2 cellular contexts compared by ENCODE assay signal in the genomic region with DNA sequence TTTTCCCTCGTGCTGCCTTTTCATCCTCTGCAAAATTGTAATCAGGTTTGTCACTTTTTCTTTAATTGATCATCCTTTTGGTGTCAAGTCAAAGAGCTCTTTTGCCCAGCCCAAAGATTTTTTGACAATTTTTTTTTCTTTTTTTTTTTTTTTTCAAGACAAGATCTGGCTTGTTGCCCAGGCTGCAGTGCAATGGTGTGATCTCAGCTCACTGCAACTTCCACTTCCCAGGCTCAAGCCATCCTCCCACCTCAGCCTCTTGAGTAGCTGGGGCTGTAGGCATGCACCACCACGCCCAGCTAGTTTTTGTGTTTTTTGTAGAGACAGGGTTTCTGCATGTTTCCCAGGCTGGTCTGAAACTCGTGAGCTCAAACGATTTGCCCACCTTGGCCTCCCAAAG.
TF ChIP-seq lines count a peak whose summit lies in the region.

No MANE protein-coding gene starts in this region.

TF ChIP-seq in IMR-90, 13 proteins besides CTCF, POLR2A, EP300 and RAD21:
- TF ChIP-seq CEBPB (IDR thresholded peaks at IDR 0.05; ENCODE audit: low read depth, low read length) = no peak
- TF ChIP-seq MAZ (IDR thresholded peaks at IDR 0.05; ENCODE audit: borderline replicate concordance, low read depth, low read length) = no peak
- TF ChIP-seq, protein P1, sequence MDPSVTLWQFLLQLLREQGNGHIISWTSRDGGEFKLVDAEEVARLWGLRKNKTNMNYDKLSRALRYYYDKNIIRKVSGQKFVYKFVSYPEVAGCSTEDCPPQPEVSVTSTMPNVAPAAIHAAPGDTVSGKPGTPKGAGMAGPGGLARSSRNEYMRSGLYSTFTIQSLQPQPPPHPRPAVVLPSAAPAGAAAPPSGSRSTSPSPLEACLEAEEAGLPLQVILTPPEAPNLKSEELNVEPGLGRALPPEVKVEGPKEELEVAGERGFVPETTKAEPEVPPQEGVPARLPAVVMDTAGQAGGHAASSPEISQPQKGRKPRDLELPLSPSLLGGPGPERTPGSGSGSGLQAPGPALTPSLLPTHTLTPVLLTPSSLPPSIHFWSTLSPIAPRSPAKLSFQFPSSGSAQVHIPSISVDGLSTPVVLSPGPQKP (IDR thresholded peaks at IDR 0.05; ENCODE audit: borderline replicate concordance, low read depth, low read length) = no peak

TF ChIP-seq in WTC11, 78 proteins besides CTCF, POLR2A, EP300 and RAD21:
- TF ChIP-seq, protein P2, sequence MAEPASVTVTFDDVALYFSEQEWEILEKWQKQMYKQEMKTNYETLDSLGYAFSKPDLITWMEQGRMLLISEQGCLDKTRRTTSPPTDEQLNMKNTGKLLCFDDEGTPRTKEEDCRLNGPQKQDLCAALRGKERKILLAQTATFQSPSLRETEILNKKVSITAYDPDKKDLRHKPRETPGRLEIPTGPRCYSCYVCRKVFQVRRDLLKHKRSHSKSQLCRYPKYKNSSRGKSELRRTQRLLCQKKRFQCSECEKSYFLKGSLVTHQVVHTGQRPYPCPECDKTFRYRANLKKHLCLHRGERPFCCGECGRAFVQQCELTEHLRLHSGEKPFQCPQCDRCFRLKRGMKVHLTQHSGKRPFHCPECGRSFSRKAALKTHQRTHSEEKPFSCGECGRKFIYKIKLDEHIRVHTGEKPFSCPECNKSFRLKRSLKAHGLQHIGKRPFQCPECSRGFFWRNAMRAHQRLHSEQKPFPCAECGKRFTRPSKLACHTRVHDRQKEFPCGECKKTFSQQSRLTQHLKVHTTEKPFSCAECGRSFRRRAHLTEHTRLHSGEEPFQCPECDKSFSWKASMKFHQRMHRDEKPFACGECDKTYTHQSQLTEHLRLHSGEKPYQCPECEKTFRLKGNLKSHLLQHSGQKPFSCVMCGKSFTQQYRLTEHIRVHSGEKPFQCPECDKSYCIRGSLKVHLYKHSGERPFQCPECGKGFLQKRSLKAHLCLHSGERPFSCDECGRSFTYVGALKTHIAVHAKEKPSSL (CRISPR knock-in tag; conservative IDR thresholded peaks at IDR 0.05) = no peak
- TF ChIP-seq HMGA2 (CRISPR knock-in tag; IDR thresholded peaks at IDR 0.05) (no peak), EMX1 (CRISPR knock-in tag; IDR thresholded peaks at IDR 0.05) (no peak), ZNF317 (CRISPR knock-in tag; IDR thresholded peaks at IDR 0.05; ENCODE audit: borderline replicate concordance, low read depth) (no peak), NFATC4 (CRISPR knock-in tag; IDR thresholded peaks at IDR 0.05) (no peak), ZNF219 (CRISPR knock-in tag; IDR thresholded peaks at IDR 0.05; ENCODE audit: borderline replicate concordance) (no peak), PRRX2 (CRISPR knock-in tag; IDR thresholded peaks at IDR 0.05) (no peak), NR1H2 (CRISPR knock-in tag; IDR thresholded peaks at IDR 0.05) (no peak), ETV6 (CRISPR knock-in tag; IDR thresholded peaks at IDR 0.05) (no peak), CBFB (CRISPR knock-in tag; IDR thresholded peaks at IDR 0.05; ENCODE audit: low read depth) (no peak)
- TF ChIP-seq, protein P3, sequence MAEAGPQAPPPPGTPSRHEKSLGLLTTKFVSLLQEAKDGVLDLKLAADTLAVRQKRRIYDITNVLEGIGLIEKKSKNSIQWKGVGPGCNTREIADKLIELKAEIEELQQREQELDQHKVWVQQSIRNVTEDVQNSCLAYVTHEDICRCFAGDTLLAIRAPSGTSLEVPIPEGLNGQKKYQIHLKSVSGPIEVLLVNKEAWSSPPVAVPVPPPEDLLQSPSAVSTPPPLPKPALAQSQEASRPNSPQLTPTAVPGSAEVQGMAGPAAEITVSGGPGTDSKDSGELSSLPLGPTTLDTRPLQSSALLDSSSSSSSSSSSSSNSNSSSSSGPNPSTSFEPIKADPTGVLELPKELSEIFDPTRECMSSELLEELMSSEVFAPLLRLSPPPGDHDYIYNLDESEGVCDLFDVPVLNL (CRISPR knock-in tag; IDR thresholded peaks at IDR 0.05; ENCODE audit: borderline replicate concordance, low read depth) = no peak
- TF ChIP-seq, protein P4, sequence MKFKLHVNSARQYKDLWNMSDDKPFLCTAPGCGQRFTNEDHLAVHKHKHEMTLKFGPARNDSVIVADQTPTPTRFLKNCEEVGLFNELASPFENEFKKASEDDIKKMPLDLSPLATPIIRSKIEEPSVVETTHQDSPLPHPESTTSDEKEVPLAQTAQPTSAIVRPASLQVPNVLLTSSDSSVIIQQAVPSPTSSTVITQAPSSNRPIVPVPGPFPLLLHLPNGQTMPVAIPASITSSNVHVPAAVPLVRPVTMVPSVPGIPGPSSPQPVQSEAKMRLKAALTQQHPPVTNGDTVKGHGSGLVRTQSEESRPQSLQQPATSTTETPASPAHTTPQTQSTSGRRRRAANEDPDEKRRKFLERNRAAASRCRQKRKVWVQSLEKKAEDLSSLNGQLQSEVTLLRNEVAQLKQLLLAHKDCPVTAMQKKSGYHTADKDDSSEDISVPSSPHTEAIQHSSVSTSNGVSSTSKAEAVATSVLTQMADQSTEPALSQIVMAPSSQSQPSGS (CRISPR knock-in tag; IDR thresholded peaks at IDR 0.05; ENCODE audit: borderline replicate concordance, low read depth) = no peak
- TF ChIP-seq, protein P5, sequence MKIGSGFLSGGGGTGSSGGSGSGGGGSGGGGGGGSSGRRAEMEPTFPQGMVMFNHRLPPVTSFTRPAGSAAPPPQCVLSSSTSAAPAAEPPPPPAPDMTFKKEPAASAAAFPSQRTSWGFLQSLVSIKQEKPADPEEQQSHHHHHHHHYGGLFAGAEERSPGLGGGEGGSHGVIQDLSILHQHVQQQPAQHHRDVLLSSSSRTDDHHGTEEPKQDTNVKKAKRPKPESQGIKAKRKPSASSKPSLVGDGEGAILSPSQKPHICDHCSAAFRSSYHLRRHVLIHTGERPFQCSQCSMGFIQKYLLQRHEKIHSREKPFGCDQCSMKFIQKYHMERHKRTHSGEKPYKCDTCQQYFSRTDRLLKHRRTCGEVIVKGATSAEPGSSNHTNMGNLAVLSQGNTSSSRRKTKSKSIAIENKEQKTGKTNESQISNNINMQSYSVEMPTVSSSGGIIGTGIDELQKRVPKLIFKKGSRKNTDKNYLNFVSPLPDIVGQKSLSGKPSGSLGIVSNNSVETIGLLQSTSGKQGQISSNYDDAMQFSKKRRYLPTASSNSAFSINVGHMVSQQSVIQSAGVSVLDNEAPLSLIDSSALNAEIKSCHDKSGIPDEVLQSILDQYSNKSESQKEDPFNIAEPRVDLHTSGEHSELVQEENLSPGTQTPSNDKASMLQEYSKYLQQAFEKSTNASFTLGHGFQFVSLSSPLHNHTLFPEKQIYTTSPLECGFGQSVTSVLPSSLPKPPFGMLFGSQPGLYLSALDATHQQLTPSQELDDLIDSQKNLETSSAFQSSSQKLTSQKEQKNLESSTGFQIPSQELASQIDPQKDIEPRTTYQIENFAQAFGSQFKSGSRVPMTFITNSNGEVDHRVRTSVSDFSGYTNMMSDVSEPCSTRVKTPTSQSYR (CRISPR knock-in tag; IDR thresholded peaks at IDR 0.05) = no peak
- TF ChIP-seq, protein P6, sequence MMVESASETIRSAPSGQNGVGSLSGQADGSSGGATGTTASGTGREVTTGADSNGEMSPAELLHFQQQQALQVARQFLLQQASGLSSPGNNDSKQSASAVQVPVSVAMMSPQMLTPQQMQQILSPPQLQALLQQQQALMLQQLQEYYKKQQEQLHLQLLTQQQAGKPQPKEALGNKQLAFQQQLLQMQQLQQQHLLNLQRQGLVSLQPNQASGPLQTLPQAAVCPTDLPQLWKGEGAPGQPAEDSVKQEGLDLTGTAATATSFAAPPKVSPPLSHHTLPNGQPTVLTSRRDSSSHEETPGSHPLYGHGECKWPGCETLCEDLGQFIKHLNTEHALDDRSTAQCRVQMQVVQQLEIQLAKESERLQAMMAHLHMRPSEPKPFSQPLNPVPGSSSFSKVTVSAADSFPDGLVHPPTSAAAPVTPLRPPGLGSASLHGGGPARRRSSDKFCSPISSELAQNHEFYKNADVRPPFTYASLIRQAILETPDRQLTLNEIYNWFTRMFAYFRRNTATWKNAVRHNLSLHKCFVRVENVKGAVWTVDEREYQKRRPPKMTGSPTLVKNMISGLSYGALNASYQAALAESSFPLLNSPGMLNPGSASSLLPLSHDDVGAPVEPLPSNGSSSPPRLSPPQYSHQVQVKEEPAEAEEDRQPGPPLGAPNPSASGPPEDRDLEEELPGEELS (CRISPR knock-in tag; IDR thresholded peaks at IDR 0.05) = no peak
- TF ChIP-seq, protein P7, sequence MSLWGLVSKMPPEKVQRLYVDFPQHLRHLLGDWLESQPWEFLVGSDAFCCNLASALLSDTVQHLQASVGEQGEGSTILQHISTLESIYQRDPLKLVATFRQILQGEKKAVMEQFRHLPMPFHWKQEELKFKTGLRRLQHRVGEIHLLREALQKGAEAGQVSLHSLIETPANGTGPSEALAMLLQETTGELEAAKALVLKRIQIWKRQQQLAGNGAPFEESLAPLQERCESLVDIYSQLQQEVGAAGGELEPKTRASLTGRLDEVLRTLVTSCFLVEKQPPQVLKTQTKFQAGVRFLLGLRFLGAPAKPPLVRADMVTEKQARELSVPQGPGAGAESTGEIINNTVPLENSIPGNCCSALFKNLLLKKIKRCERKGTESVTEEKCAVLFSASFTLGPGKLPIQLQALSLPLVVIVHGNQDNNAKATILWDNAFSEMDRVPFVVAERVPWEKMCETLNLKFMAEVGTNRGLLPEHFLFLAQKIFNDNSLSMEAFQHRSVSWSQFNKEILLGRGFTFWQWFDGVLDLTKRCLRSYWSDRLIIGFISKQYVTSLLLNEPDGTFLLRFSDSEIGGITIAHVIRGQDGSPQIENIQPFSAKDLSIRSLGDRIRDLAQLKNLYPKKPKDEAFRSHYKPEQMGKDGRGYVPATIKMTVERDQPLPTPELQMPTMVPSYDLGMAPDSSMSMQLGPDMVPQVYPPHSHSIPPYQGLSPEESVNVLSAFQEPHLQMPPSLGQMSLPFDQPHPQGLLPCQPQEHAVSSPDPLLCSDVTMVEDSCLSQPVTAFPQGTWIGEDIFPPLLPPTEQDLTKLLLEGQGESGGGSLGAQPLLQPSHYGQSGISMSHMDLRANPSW (CRISPR knock-in tag; conservative IDR thresholded peaks at IDR 0.05; ENCODE audit: low read depth) = no peak
- TF ChIP-seq, protein P8, sequence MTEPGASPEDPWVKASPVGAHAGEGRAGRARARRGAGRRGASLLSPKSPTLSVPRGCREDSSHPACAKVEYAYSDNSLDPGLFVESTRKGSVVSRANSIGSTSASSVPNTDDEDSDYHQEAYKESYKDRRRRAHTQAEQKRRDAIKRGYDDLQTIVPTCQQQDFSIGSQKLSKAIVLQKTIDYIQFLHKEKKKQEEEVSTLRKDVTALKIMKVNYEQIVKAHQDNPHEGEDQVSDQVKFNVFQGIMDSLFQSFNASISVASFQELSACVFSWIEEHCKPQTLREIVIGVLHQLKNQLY (CRISPR knock-in tag; IDR thresholded peaks at IDR 0.05) = no peak
- TF ChIP-seq, protein P9, sequence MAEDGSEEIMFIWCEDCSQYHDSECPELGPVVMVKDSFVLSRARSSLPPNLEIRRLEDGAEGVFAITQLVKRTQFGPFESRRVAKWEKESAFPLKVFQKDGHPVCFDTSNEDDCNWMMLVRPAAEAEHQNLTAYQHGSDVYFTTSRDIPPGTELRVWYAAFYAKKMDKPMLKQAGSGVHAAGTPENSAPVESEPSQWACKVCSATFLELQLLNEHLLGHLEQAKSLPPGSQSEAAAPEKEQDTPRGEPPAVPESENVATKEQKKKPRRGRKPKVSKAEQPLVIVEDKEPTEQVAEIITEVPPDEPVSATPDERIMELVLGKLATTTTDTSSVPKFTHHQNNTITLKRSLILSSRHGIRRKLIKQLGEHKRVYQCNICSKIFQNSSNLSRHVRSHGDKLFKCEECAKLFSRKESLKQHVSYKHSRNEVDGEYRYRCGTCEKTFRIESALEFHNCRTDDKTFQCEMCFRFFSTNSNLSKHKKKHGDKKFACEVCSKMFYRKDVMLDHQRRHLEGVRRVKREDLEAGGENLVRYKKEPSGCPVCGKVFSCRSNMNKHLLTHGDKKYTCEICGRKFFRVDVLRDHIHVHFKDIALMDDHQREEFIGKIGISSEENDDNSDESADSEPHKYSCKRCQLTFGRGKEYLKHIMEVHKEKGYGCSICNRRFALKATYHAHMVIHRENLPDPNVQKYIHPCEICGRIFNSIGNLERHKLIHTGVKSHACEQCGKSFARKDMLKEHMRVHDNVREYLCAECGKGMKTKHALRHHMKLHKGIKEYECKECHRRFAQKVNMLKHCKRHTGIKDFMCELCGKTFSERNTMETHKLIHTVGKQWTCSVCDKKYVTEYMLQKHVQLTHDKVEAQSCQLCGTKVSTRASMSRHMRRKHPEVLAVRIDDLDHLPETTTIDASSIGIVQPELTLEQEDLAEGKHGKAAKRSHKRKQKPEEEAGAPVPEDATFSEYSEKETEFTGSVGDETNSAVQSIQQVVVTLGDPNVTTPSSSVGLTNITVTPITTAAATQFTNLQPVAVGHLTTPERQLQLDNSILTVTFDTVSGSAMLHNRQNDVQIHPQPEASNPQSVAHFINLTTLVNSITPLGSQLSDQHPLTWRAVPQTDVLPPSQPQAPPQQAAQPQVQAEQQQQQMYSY (CRISPR knock-in tag; IDR thresholded peaks at IDR 0.05) = no peak
- TF ChIP-seq, protein P10, sequence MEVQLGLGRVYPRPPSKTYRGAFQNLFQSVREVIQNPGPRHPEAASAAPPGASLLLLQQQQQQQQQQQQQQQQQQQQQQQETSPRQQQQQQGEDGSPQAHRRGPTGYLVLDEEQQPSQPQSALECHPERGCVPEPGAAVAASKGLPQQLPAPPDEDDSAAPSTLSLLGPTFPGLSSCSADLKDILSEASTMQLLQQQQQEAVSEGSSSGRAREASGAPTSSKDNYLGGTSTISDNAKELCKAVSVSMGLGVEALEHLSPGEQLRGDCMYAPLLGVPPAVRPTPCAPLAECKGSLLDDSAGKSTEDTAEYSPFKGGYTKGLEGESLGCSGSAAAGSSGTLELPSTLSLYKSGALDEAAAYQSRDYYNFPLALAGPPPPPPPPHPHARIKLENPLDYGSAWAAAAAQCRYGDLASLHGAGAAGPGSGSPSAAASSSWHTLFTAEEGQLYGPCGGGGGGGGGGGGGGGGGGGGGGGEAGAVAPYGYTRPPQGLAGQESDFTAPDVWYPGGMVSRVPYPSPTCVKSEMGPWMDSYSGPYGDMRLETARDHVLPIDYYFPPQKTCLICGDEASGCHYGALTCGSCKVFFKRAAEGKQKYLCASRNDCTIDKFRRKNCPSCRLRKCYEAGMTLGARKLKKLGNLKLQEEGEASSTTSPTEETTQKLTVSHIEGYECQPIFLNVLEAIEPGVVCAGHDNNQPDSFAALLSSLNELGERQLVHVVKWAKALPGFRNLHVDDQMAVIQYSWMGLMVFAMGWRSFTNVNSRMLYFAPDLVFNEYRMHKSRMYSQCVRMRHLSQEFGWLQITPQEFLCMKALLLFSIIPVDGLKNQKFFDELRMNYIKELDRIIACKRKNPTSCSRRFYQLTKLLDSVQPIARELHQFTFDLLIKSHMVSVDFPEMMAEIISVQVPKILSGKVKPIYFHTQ (CRISPR knock-in tag; IDR thresholded peaks at IDR 0.05) = no peak
- TF ChIP-seq, protein P11, sequence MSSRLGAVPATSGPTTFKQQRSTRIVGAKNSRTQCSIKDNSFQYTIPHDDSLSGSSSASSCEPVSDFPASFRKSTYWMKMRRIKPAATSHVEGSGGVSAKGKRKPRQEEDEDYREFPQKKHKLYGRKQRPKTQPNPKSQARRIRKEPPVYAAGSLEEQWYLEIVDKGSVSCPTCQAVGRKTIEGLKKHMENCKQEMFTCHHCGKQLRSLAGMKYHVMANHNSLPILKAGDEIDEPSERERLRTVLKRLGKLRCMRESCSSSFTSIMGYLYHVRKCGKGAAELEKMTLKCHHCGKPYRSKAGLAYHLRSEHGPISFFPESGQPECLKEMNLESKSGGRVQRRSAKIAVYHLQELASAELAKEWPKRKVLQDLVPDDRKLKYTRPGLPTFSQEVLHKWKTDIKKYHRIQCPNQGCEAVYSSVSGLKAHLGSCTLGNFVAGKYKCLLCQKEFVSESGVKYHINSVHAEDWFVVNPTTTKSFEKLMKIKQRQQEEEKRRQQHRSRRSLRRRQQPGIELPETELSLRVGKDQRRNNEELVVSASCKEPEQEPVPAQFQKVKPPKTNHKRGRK (CRISPR knock-in tag; IDR thresholded peaks at IDR 0.05; ENCODE audit: borderline replicate concordance) = no peak
